In genomic region chr6:118800394-118801071, GRCh38 we compare ENCODE assay signal across 8 cellular contexts.
DNase-seq lines count a peak whose midpoint lies in the region; ATAC-seq and TF ChIP-seq lines count a peak whose summit lies in the region.

No MANE protein-coding gene starts in this region.

- in situ Hi-C loops in SK-MEL-5 (cut with HindIII; ENCODE audit: low pct_unique_long_range_greater_than_20kb, low sequenced_read_pairs): no loop called here

- H3K27me3 ChIP-seq in gastroesophageal sphincter (no peaks in the 10 kb centered on the region), thymus (ENCODE audit: control insufficient read depth, insufficient read depth) (no peaks in the 10 kb centered on the region)

- no peak for TF ChIP-seq EP300 in gastroesophageal sphincter (IDR thresholded peaks at IDR 0.05)

- no peaks in the 10 kb centered on the region for H3K27me3 Mint-ChIP-seq in activated naive CD4-positive, alpha-beta T cell treated with anti-CD3 and anti-CD28 coated beads for 36 hours (ENCODE audit: low read depth)
- H3K27me3 Mint-ChIP-seq in osteocyte (ENCODE audit: unreplicated experiment): no peaks in the 10 kb centered on the region

- CTCF ChIA-PET in HEK293 (lab: Yijun Ruan, JAX): interaction anchor here (0.5 to 3.9 kb wide), 38 partner anchors 8 to 1237 kb away, joined by 3 to 47 read pairs (median 4); no protein-coding TSS in a partner anchor
- CTCF ChIA-PET in activated naive CD4-positive, alpha-beta T cell treated with anti-CD3 and anti-CD28 coated beads for 36 hours (lab: Charles Lee): interaction anchor here (0.5 to 3.2 kb wide), 32 partner anchors 9 to 583 kb away, joined by 3 to 23 read pairs (median 4); partner anchors contain the start of gene ASF1A

- no peaks in the 10 kb centered on the region for H3K9me3 ChIP-seq in HEK293 (ENCODE audit: control insufficient read depth, insufficient read depth, low read depth, low read length)
- no peaks in the 10 kb centered on the region for H3K9me3 ChIP-seq in gastroesophageal sphincter
- H3K9me3 ChIP-seq in thymus (ENCODE audit: control insufficient read depth): no peaks in the 10 kb centered on the region

- intact Hi-C loops in activated naive CD4-positive, alpha-beta T cell treated with anti-CD3 and anti-CD28 coated beads for 36 hours (cut with micrococcal nuclease): loop anchor here (1.0 to 5.0 kb wide), 10 partner anchors 24 to 823 kb away; partner anchors contain the start of gene CEP85L

- TF ChIP-seq CTCF in HEK293 (tag by site-specific recombination; IDR thresholded peaks at IDR 0.05): peak; percentile 74
- peak; percentile 71 to 86 (median 78) for TF ChIP-seq CTCF in gastroesophageal sphincter (IDR thresholded peaks at IDR 0.05)
- peak; percentile 91 for TF ChIP-seq CTCF in osteocyte (IDR thresholded peaks at IDR 0.05)

- POLR2A ChIA-PET in HEK293 (lab: Yijun Ruan, JAX): no interaction called here

- no peaks in the 10 kb centered on the region for H3K36me3 ChIP-seq in HEK293 (ENCODE audit: control insufficient read depth in 2 of 2, insufficient read depth in 1 of 2, low read length in 2 of 2)
- no peaks in the 10 kb centered on the region for H3K36me3 ChIP-seq in gastroesophageal sphincter
- H3K36me3 ChIP-seq in thymus (ENCODE audit: control insufficient read depth, insufficient read depth): no peaks in the 10 kb centered on the region

- no peak for TF ChIP-seq POLR2A in gastroesophageal sphincter (IDR thresholded peaks at IDR 0.05)

- no peak overlapping the region; the same call in 1 of the 2 replicates for H3K4me3 ChIP-seq in HEK293 (ENCODE audit: low read depth, low read length)
- H3K4me3 ChIP-seq in gastroesophageal sphincter: no peak overlapping the region
- no peak overlapping the region for H3K4me3 ChIP-seq in thymus (ENCODE audit: low read length)

- peaks cover 30% of the 10 kb centered on the region for H3K4me1 Mint-ChIP-seq in activated naive CD4-positive, alpha-beta T cell treated with anti-CD3 and anti-CD28 coated beads for 36 hours (ENCODE audit: low read depth)
- peaks cover 7% of the 10 kb centered on the region for H3K4me1 Mint-ChIP-seq in osteocyte (ENCODE audit: unreplicated experiment)

- 0 to 25% methylated on average over 2 to 7 of the region's 17 CpGs for WGBS in gastroesophageal sphincter (ENCODE audit: low coverage in 1 of 2), 2 donors
- 30% methylated on average over 17 of the region's 17 CpGs for WGBS in thymus

- peaks cover 14% of the 10 kb centered on the region for H3K36me3 Mint-ChIP-seq in activated naive CD4-positive, alpha-beta T cell treated with anti-CD3 and anti-CD28 coated beads for 36 hours (ENCODE audit: low read depth)
- H3K36me3 Mint-ChIP-seq in osteocyte (ENCODE audit: unreplicated experiment): no peaks in the 10 kb centered on the region

- no peak overlapping the region for H3K27ac ChIP-seq in HEK293 (ENCODE audit: extremely low read depth, low read depth, low read length)
- no peak overlapping the region for H3K27ac ChIP-seq in gastroesophageal sphincter
- H3K27ac ChIP-seq in thymus (ENCODE audit: low read depth): peak overlapping the region; percentile 59

- DNase-seq in GM04503 (ENCODE audit: low read depth) (peak; percentile 30), MV-4-11 (lab: John Stamatoyannopoulos, UW) (peak; percentile 79), SK-MEL-5 (ENCODE audit: low read depth, low spot score) (peak; percentile 93), osteocyte (ENCODE audit: extremely low spot score, unreplicated experiment) (peak; percentile 90)
- peak; percentile 95 for DNase-seq in activated naive CD4-positive, alpha-beta T cell treated with anti-CD3 and anti-CD28 coated beads for 36 hours

- ATAC-seq in gastroesophageal sphincter: peak; percentile 80

- H3K9me3 Mint-ChIP-seq in activated naive CD4-positive, alpha-beta T cell treated with anti-CD3 and anti-CD28 coated beads for 36 hours: peaks cover 12% of the 10 kb centered on the region
- H3K9me3 Mint-ChIP-seq in osteocyte (ENCODE audit: unreplicated experiment): no peaks in the 10 kb centered on the region

- peak overlapping the region; percentile 54 for H3K4me3 Mint-ChIP-seq in activated naive CD4-positive, alpha-beta T cell treated with anti-CD3 and anti-CD28 coated beads for 36 hours
- peak overlapping the region; percentile 44 for H3K4me3 Mint-ChIP-seq in osteocyte (ENCODE audit: unreplicated experiment)

- H3K4me1 ChIP-seq in HEK293 (ENCODE audit: control insufficient read depth, insufficient read depth, low read length): no peaks in the 10 kb centered on the region
- peaks cover 0 to 11% (median 0%) of the 10 kb centered on the region in 3 donors for H3K4me1 ChIP-seq in gastroesophageal sphincter
- H3K4me1 ChIP-seq in thymus (ENCODE audit: control insufficient read depth, insufficient read depth, low read length): peaks cover 5% of the 10 kb centered on the region

- peak overlapping the region; percentile 46 for H3K27ac Mint-ChIP-seq in activated naive CD4-positive, alpha-beta T cell treated with anti-CD3 and anti-CD28 coated beads for 36 hours
- H3K27ac Mint-ChIP-seq in osteocyte (ENCODE audit: unreplicated experiment): no peak overlapping the region

TF ChIP-seq in HEK293, 187 proteins besides CTCF, POLR2A, EP300 and RAD21 (continues in another document):
- TF ChIP-seq TRIM28 (IDR thresholded peaks at IDR 0.05; ENCODE audit: borderline replicate concordance, low read length) (0 out of 2 replicates have a peak, but pooled peaks have one; percentile 46), ZNF660 (tag by site-specific recombination; IDR thresholded peaks at IDR 0.05) (peak; percentile 100), SCRT2 (tag by site-specific recombination; IDR thresholded peaks at IDR 0.05) (no peak), ZNF2 (tag by site-specific recombination; IDR thresholded peaks at IDR 0.05) (0 out of 2 replicates have a peak, but pooled peaks have one; percentile 40), ZSCAN30 (tag by site-specific recombination; IDR thresholded peaks at IDR 0.05) (0 out of 2 replicates have a peak, but pooled peaks have one; percentile 49), ZNF175 (tag by site-specific recombination; IDR thresholded peaks at IDR 0.05) (no peak), ZNF792 (tag by site-specific recombination; IDR thresholded peaks at IDR 0.05) (no peak), EGR2 (tag by site-specific recombination; IDR thresholded peaks at IDR 0.05; ENCODE audit: low read depth) (no peak), ZNF335 (tag by site-specific recombination; conservative IDR thresholded peaks at IDR 0.05) (peak; percentile 50), ZNF404 (tag by site-specific recombination; IDR thresholded peaks at IDR 0.05) (no peak), ZNF654 (tag by site-specific recombination; IDR thresholded peaks at IDR 0.05; ENCODE audit: low read depth) (peak; percentile 93), ZBTB17 (tag by site-specific recombination; IDR thresholded peaks at IDR 0.05) (0 out of 2 replicates have a peak, but pooled peaks have one; percentile 32), TCF7L2 (IDR thresholded peaks at IDR 0.05; ENCODE audit: borderline replicate concordance, low read depth, low read length) (peak; percentile 23; the same call in 1 of the 2 replicates), ZNF561 (tag by site-specific recombination; IDR thresholded peaks at IDR 0.05; ENCODE audit: borderline replicate concordance) (0 out of 2 replicates have a peak, but pooled peaks have one; percentile 43), ZNF76 (tag by site-specific recombination; IDR thresholded peaks at IDR 0.05; ENCODE audit: borderline replicate concordance, low read depth) (no peak)
- TF ChIP-seq, protein P1, sequence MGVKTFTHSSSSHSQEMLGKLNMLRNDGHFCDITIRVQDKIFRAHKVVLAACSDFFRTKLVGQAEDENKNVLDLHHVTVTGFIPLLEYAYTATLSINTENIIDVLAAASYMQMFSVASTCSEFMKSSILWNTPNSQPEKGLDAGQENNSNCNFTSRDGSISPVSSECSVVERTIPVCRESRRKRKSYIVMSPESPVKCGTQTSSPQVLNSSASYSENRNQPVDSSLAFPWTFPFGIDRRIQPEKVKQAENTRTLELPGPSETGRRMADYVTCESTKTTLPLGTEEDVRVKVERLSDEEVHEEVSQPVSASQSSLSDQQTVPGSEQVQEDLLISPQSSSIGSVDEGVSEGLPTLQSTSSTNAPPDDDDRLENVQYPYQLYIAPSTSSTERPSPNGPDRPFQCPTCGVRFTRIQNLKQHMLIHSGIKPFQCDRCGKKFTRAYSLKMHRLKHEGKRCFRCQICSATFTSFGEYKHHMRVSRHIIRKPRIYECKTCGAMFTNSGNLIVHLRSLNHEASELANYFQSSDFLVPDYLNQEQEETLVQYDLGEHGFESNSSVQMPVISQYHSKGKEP (tag by site-specific recombination; IDR thresholded peaks at IDR 0.05): 0 out of 2 replicates have a peak, but pooled peaks have one; percentile 4
- TF ChIP-seq, protein P2, sequence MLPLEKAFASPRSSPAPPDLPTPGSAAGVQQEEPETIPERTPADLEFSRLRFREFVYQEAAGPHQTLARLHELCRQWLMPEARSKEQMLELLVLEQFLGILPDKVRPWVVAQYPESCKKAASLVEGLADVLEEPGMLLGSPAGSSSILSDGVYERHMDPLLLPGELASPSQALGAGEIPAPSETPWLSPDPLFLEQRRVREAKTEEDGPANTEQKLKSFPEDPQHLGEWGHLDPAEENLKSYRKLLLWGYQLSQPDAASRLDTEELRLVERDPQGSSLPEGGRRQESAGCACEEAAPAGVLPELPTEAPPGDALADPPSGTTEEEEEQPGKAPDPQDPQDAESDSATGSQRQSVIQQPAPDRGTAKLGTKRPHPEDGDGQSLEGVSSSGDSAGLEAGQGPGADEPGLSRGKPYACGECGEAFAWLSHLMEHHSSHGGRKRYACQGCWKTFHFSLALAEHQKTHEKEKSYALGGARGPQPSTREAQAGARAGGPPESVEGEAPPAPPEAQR (tag by site-specific recombination; IDR thresholded peaks at IDR 0.05): no peak
- TF ChIP-seq, protein P3, sequence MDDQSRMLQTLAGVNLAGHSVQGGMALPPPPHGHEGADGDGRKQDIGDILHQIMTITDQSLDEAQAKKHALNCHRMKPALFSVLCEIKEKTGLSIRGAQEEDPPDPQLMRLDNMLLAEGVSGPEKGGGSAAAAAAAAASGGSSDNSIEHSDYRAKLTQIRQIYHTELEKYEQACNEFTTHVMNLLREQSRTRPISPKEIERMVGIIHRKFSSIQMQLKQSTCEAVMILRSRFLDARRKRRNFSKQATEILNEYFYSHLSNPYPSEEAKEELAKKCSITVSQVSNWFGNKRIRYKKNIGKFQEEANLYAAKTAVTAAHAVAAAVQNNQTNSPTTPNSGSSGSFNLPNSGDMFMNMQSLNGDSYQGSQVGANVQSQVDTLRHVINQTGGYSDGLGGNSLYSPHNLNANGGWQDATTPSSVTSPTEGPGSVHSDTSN (CRISPR knock-in tag; IDR thresholded peaks at IDR 0.05): no peak

Comparison
In these comparisons a context has a peak if more than half of its experiments do, and no peak if none do; other contexts are left out.
1. DNase-seq: peak in every context shown above with its lines; median percentile 95 in activated naive CD4-positive, alpha-beta T cell treated with anti-CD3 and anti-CD28 coated beads for 36 hours; 93 in SK-MEL-5; 90 in osteocyte; 79 in MV-4-11; 30 in GM04503.